In the genomic region with DNA sequence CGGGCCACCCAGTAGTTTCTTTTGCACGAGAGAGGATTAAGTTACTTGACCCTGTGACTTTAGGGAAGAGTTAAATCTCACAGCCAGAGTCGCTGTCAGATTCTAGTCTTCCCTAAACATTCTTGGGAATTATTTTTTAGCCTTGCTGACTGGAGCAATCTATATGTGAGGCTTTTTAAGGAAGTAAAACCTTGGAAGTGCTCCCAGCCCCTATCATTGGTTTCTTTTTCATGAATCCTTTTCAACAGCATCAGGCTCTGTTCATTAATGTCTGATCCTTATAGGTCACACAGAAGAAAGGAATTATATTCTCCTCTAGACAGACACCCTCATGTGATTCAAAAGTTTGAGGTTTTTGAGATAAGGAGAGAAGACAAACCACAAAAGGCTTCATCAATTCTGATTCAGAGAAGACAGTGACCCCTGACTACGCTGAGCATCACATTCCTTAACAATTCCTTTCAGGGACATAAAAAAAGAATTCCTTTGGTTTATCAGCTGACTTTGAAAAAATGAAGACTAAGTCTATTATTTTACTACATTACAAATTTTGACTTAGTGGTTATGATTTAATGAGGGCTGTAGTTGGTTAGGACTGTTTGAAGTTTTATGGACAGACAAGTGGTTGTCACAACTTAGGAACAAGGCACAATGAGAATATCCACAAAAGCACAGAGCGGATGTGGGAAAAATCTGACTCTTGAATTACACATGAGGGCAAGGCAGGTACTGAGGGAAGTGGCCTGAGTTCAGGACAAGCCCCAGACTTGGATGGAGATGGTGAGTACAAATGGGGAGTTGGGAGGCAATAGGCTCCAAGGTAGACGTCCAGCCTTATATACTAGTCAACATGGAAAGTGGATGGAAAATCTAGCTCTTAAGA, we compare ENCODE assay signal across 13 cellular contexts.
A peak's percentile ranks its signal among the peaks of the same experiment; 100 is the strongest.
DNase-seq lines count a peak whose midpoint lies in the region; ATAC-seq and TF ChIP-seq lines count a peak whose summit lies in the region.
"Had no signal": no experiment of that assay in that cellular context is flagged by ENCODE, and none has a peak within 500 bp of the region (broad histone marks: within the 10 kb centered on the region; RNA-seq: fewer than 3 reads in every experiment).

No MANE protein-coding gene starts in this region.

- H3K4me3 ChIP-seq in MG63, result no peak overlapping the region
- no peak overlapping the region for H3K4me3 ChIP-seq in neuron (ENCODE audit: low read length)
- H3K4me3 ChIP-seq in body of pancreas, result no peak overlapping the region
- H3K4me3 ChIP-seq: HAP-1, right atrium auricular region, tibial artery had no signal

- no peaks in the 10 kb centered on the region for H3K36me3 ChIP-seq in MG63
- no peaks in the 10 kb centered on the region for H3K36me3 ChIP-seq in neuron (ENCODE audit: insufficient read depth, low read length)
- no peaks in the 10 kb centered on the region for H3K36me3 ChIP-seq in body of pancreas (replicated peaks in 1 of 2; ENCODE audit: insufficient read depth in 1 of 2, low read depth in 2 of 2)
- H3K36me3 ChIP-seq: HAP-1, right atrium auricular region, tibial artery had no signal

- ATAC-seq in body of pancreas (no peak), HG03135 (IDR thresholded peaks at IDR 0.05; ENCODE audit: unreplicated experiment) (no peak), left cardiac atrium (no peak), HG03342 (IDR thresholded peaks at IDR 0.05; ENCODE audit: unreplicated experiment) (no peak)

- H3K27me3 ChIP-seq in MG63 (no peaks in the 10 kb centered on the region), neuron (ENCODE audit: insufficient read depth, low read length) (no peaks in the 10 kb centered on the region), body of pancreas (no peaks in the 10 kb centered on the region)
- H3K27me3 ChIP-seq: right atrium auricular region, tibial artery had no signal

- no peak for TF ChIP-seq POLR2A in body of pancreas (IDR thresholded peaks at IDR 0.05)

- TF ChIP-seq CTCF in body of pancreas (IDR thresholded peaks at IDR 0.05), result no peak

- H3K9me3 ChIP-seq in MG63, result no peaks in the 10 kb centered on the region
- no peaks in the 10 kb centered on the region for H3K9me3 ChIP-seq in neuron (ENCODE audit: low read length)
- H3K9me3 ChIP-seq in body of pancreas, result no peaks in the 10 kb centered on the region
- H3K9me3 ChIP-seq: HAP-1, right atrium auricular region, tibial artery had no signal

- intact Hi-C loops in body of pancreas (cut with DNase I), result no loop called here
- intact Hi-C loops in left cardiac atrium (cut with DNase I), result no loop called here

- 65 to 67% methylated on average over 6 of the region's 6 CpGs for WGBS in body of pancreas, 2 donors

- H3K27ac ChIP-seq in body of pancreas, result no peak overlapping the region
- H3K27ac ChIP-seq: right atrium auricular region, tibial artery had no signal

- H3K4me1 ChIP-seq in neuron (ENCODE audit: insufficient read depth, low read length) (peaks cover 16% of the 10 kb centered on the region), body of pancreas (no peaks in the 10 kb centered on the region)
- H3K4me1 ChIP-seq: right atrium auricular region, tibial artery had no signal

- DNase-seq in COLO829 (ENCODE audit: low spot score) (peak; percentile 86), MG63 (peak; percentile 11), epidermal melanocyte (ENCODE audit: insufficient read length, low spot score) (peak; percentile 20), body of pancreas (no peak), left cardiac atrium (no peak)
- DNase-seq: activated CD4-positive, alpha-beta T cell treated with anti-CD3 and anti-CD28 coated beads for 1 hour; CD4-positive, alpha-beta T cell; tibial artery had no signal

- peak overlapping the region; percentile 68 for H2AFZ ChIP-seq in neuron (ENCODE audit: low read depth, low read length)

Comparison
In these comparisons a context has a peak if more than half of its experiments do, and no peak if none do; other contexts are left out.
1. DNase-seq: peak in COLO829 (single experiment), MG63 (single experiment) and epidermal melanocyte (single experiment); none in body of pancreas (0 of 4) and left cardiac atrium (single experiment).